ENCODE assay signal across 21 cellular contexts in the genomic region with DNA sequence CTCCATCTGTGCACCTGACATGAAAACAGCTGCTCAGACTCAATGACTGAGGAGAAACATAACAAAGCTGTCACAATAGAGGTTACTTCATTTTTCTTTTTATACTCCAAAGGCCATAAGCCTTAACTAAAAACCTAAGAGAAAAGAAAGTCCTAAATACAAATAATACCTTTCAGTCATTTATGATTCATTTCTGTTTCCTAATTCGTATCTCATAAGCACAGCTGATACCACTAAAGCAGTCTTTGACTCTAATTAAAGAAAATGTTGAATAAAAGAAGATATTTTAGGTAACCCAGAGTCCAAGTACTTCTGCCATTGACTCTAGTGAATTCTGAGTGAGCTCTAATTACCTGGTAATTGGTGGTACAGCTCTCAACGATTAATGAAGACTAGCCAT.
"Had no signal": no experiment of that assay in that cellular context is flagged by ENCODE, and none has a peak within 500 bp of the region (broad histone marks: within the 10 kb centered on the region; RNA-seq: fewer than 3 reads in every experiment).

No MANE protein-coding gene starts in this region.

- H3K9me3 Mint-ChIP-seq: naive B cell had no signal

- H3K27me3 Mint-ChIP-seq: naive B cell had no signal

- DNase-seq: cortex of kidney; dorsolateral prefrontal cortex; effector CD8-positive, alpha-beta T cell; heart left ventricle; hippocampal formation; left colon; left ventricle myocardium superior; mesenchymal stem cell; midbrain; naive B cell; posterior cingulate gyrus; stimulated activated CD4-positive, alpha-beta T cell treated with anti-CD3 and anti-CD28 coated beads, Interleukin-2, amount 100 ng/mL, for 24 hours; stimulated activated CD4-positive, alpha-beta T cell treated with anti-CD3 and anti-CD28 coated beads, Interleukin-4, amount 100 ng/mL, for 4 hours; stimulated activated naive CD4-positive, alpha-beta T cell; stomach; substantia nigra; transverse colon had no signal

- H3K4me3 Mint-ChIP-seq: naive B cell had no signal

- FAIRE-seq: endometrium, frontal cortex had no signal

- ATAC-seq: esophagus mucosa, heart left ventricle, left colon, left ventricle myocardium superior, sciatic nerve had no signal
